1 cellular context compared by ENCODE assay signal in the genomic region with DNA sequence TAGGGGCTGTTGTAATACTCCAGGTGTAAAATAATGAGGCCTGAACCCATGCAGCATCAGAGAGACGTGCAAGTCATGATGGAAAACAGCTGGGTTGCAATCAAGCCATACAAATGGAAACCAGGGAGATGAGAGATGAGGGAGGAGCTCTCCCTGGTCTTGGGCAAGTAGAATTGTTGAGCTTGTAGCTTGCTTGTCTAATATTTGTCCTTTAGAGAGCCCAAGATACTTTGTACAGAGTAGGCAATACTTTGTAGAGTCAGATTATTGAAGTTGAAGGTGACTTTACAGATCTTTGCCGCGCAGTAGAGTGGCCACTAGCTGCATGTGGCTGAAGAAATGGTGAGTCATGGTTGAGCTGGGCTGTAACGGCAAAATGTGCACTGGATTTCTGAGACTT.
TF ChIP-seq lines count a peak whose summit lies in the region.

No MANE protein-coding gene starts in this region.

TF ChIP-seq in K562, 482 proteins besides CTCF, POLR2A, EP300 and RAD21 (continued from another document and continues in another):
- TF ChIP-seq, protein P1, sequence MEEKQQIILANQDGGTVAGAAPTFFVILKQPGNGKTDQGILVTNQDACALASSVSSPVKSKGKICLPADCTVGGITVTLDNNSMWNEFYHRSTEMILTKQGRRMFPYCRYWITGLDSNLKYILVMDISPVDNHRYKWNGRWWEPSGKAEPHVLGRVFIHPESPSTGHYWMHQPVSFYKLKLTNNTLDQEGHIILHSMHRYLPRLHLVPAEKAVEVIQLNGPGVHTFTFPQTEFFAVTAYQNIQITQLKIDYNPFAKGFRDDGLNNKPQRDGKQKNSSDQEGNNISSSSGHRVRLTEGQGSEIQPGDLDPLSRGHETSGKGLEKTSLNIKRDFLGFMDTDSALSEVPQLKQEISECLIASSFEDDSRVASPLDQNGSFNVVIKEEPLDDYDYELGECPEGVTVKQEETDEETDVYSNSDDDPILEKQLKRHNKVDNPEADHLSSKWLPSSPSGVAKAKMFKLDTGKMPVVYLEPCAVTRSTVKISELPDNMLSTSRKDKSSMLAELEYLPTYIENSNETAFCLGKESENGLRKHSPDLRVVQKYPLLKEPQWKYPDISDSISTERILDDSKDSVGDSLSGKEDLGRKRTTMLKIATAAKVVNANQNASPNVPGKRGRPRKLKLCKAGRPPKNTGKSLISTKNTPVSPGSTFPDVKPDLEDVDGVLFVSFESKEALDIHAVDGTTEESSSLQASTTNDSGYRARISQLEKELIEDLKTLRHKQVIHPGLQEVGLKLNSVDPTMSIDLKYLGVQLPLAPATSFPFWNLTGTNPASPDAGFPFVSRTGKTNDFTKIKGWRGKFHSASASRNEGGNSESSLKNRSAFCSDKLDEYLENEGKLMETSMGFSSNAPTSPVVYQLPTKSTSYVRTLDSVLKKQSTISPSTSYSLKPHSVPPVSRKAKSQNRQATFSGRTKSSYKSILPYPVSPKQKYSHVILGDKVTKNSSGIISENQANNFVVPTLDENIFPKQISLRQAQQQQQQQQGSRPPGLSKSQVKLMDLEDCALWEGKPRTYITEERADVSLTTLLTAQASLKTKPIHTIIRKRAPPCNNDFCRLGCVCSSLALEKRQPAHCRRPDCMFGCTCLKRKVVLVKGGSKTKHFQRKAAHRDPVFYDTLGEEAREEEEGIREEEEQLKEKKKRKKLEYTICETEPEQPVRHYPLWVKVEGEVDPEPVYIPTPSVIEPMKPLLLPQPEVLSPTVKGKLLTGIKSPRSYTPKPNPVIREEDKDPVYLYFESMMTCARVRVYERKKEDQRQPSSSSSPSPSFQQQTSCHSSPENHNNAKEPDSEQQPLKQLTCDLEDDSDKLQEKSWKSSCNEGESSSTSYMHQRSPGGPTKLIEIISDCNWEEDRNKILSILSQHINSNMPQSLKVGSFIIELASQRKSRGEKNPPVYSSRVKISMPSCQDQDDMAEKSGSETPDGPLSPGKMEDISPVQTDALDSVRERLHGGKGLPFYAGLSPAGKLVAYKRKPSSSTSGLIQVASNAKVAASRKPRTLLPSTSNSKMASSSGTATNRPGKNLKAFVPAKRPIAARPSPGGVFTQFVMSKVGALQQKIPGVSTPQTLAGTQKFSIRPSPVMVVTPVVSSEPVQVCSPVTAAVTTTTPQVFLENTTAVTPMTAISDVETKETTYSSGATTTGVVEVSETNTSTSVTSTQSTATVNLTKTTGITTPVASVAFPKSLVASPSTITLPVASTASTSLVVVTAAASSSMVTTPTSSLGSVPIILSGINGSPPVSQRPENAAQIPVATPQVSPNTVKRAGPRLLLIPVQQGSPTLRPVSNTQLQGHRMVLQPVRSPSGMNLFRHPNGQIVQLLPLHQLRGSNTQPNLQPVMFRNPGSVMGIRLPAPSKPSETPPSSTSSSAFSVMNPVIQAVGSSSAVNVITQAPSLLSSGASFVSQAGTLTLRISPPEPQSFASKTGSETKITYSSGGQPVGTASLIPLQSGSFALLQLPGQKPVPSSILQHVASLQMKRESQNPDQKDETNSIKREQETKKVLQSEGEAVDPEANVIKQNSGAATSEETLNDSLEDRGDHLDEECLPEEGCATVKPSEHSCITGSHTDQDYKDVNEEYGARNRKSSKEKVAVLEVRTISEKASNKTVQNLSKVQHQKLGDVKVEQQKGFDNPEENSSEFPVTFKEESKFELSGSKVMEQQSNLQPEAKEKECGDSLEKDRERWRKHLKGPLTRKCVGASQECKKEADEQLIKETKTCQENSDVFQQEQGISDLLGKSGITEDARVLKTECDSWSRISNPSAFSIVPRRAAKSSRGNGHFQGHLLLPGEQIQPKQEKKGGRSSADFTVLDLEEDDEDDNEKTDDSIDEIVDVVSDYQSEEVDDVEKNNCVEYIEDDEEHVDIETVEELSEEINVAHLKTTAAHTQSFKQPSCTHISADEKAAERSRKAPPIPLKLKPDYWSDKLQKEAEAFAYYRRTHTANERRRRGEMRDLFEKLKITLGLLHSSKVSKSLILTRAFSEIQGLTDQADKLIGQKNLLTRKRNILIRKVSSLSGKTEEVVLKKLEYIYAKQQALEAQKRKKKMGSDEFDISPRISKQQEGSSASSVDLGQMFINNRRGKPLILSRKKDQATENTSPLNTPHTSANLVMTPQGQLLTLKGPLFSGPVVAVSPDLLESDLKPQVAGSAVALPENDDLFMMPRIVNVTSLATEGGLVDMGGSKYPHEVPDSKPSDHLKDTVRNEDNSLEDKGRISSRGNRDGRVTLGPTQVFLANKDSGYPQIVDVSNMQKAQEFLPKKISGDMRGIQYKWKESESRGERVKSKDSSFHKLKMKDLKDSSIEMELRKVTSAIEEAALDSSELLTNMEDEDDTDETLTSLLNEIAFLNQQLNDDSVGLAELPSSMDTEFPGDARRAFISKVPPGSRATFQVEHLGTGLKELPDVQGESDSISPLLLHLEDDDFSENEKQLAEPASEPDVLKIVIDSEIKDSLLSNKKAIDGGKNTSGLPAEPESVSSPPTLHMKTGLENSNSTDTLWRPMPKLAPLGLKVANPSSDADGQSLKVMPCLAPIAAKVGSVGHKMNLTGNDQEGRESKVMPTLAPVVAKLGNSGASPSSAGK (IDR thresholded peaks at IDR 0.05), result peak; percentile 93
- TF ChIP-seq NBN (IDR thresholded peaks at IDR 0.05; ENCODE audit: low read depth) (0 out of 2 replicates have a peak, but pooled peaks have one; percentile 23), MIER1 (IDR thresholded peaks at IDR 0.05; ENCODE audit: low read depth) (no peak), TAF1 (IDR thresholded peaks at IDR 0.05; ENCODE audit: control insufficient read depth, extremely low read depth, insufficient read depth, low read length, severe bottlenecking) (no peak), ILK (tag; IDR thresholded peaks at IDR 0.05; ENCODE audit: borderline replicate concordance, low read depth) (no peak), PRMT5 (CRISPR knock-in tag; IDR thresholded peaks at IDR 0.05) (no peak), SMAD2 (IDR thresholded peaks at IDR 0.05; ENCODE audit: low read depth, low read length) (no peak), ARID2 (IDR thresholded peaks at IDR 0.05) (no peak), ZFX (CRISPR knock-in tag; IDR thresholded peaks at IDR 0.05) (no peak), NFIX (CRISPR knock-in tag; IDR thresholded peaks at IDR 0.05; ENCODE audit: low read depth) (no peak), SNIP1 (IDR thresholded peaks at IDR 0.05; ENCODE audit: low read depth) (no peak), KDM1A (IDR thresholded peaks at IDR 0.05) (no peak), RBM25 (IDR thresholded peaks at IDR 0.05; ENCODE audit: low read depth, low read length, severe bottlenecking) (no peak), DDX20 (tag; IDR thresholded peaks at IDR 0.05; ENCODE audit: low read depth) (no peak), XRCC5 (IDR thresholded peaks at IDR 0.05; ENCODE audit: low read depth, low read length) (no peak), DMBX1 (CRISPR knock-in tag; IDR thresholded peaks at IDR 0.05; ENCODE audit: borderline replicate concordance) (peak; percentile 67), ZNF764 (CRISPR knock-in tag; IDR thresholded peaks at IDR 0.05; ENCODE audit: low read depth) (no peak), GTF2A2 (tag; IDR thresholded peaks at IDR 0.05) (no peak), ADNP (tag; IDR thresholded peaks at IDR 0.05) (no peak), NCOA1 (IDR thresholded peaks at IDR 0.05; ENCODE audit: low read depth) (no peak), KHSRP (IDR thresholded peaks at IDR 0.05) (no peak), SP2 (IDR thresholded peaks at IDR 0.05; ENCODE audit: extremely low read depth, low read depth, low read length, poor library complexity, severe bottlenecking) (no peak), ARID1B (IDR thresholded peaks at IDR 0.05) (peak; percentile 40), ZNF253 (CRISPR knock-in tag; conservative IDR thresholded peaks at IDR 0.05) (no peak), HDGF (IDR thresholded peaks at IDR 0.05) (no peak; the same call in 1 of the 2 replicates), ZFP36 (IDR thresholded peaks at IDR 0.05; ENCODE audit: low read depth, low read length, partially characterized antibody) (no peak), KLF13 (tag; IDR thresholded peaks at IDR 0.05; ENCODE audit: borderline replicate concordance, low read depth) (no peak), NRF1 (conservative IDR thresholded peaks at IDR 0.05 in 1 of 2, IDR thresholded peaks at IDR 0.05 in 1 of 2) (no peak), FOXP1 (CRISPR knock-in tag; IDR thresholded peaks at IDR 0.05) (no peak), SNRNP70 (optimal IDR thresholded peaks at IDR 0.05; ENCODE audit: low read depth, low read length) (no peak), CREB1 (IDR thresholded peaks at IDR 0.05) (no peak), CREB1 (CRISPR knock-in tag; IDR thresholded peaks at IDR 0.05) (no peak), PTRF (tag; IDR thresholded peaks at IDR 0.05) (no peak), MCM2 (IDR thresholded peaks at IDR 0.05; ENCODE audit: low read depth) (no peak), CC2D1A (IDR thresholded peaks at IDR 0.05) (no peak), PCBP2 (IDR thresholded peaks at IDR 0.05; ENCODE audit: low read depth, low read length, poor library complexity, severe bottlenecking) (no peak), ZNF785 (CRISPR knock-in tag; IDR thresholded peaks at IDR 0.05) (no peak), FOXJ2 (tag; IDR thresholded peaks at IDR 0.05) (no peak)
- TF ChIP-seq, protein P2, sequence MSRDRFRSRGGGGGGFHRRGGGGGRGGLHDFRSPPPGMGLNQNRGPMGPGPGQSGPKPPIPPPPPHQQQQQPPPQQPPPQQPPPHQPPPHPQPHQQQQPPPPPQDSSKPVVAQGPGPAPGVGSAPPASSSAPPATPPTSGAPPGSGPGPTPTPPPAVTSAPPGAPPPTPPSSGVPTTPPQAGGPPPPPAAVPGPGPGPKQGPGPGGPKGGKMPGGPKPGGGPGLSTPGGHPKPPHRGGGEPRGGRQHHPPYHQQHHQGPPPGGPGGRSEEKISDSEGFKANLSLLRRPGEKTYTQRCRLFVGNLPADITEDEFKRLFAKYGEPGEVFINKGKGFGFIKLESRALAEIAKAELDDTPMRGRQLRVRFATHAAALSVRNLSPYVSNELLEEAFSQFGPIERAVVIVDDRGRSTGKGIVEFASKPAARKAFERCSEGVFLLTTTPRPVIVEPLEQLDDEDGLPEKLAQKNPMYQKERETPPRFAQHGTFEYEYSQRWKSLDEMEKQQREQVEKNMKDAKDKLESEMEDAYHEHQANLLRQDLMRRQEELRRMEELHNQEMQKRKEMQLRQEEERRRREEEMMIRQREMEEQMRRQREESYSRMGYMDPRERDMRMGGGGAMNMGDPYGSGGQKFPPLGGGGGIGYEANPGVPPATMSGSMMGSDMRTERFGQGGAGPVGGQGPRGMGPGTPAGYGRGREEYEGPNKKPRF (IDR thresholded peaks at IDR 0.05; ENCODE audit: low read depth, low read length), result no peak
- TF ChIP-seq, protein P3, sequence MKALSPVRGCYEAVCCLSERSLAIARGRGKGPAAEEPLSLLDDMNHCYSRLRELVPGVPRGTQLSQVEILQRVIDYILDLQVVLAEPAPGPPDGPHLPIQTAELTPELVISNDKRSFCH (CRISPR knock-in tag; IDR thresholded peaks at IDR 0.05), result no peak
- TF ChIP-seq, protein P3 (tag; IDR thresholded peaks at IDR 0.05), result peak; percentile 75; the same call in 1 of the 2 replicates
- TF ChIP-seq, protein P4, sequence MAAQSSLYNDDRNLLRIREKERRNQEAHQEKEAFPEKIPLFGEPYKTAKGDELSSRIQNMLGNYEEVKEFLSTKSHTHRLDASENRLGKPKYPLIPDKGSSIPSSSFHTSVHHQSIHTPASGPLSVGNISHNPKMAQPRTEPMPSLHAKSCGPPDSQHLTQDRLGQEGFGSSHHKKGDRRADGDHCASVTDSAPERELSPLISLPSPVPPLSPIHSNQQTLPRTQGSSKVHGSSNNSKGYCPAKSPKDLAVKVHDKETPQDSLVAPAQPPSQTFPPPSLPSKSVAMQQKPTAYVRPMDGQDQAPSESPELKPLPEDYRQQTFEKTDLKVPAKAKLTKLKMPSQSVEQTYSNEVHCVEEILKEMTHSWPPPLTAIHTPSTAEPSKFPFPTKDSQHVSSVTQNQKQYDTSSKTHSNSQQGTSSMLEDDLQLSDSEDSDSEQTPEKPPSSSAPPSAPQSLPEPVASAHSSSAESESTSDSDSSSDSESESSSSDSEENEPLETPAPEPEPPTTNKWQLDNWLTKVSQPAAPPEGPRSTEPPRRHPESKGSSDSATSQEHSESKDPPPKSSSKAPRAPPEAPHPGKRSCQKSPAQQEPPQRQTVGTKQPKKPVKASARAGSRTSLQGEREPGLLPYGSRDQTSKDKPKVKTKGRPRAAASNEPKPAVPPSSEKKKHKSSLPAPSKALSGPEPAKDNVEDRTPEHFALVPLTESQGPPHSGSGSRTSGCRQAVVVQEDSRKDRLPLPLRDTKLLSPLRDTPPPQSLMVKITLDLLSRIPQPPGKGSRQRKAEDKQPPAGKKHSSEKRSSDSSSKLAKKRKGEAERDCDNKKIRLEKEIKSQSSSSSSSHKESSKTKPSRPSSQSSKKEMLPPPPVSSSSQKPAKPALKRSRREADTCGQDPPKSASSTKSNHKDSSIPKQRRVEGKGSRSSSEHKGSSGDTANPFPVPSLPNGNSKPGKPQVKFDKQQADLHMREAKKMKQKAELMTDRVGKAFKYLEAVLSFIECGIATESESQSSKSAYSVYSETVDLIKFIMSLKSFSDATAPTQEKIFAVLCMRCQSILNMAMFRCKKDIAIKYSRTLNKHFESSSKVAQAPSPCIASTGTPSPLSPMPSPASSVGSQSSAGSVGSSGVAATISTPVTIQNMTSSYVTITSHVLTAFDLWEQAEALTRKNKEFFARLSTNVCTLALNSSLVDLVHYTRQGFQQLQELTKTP (IDR thresholded peaks at IDR 0.05; ENCODE audit: low read depth in 1 of 2, partially characterized antibody in 2 of 2), result no peak
- TF ChIP-seq, protein P5, sequence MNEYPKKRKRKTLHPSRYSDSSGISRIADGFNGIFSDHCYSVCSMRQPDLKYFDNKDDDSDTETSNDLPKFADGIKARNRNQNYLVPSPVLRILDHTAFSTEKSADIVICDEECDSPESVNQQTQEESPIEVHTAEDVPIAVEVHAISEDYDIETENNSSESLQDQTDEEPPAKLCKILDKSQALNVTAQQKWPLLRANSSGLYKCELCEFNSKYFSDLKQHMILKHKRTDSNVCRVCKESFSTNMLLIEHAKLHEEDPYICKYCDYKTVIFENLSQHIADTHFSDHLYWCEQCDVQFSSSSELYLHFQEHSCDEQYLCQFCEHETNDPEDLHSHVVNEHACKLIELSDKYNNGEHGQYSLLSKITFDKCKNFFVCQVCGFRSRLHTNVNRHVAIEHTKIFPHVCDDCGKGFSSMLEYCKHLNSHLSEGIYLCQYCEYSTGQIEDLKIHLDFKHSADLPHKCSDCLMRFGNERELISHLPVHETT (CRISPR knock-in tag; conservative IDR thresholded peaks at IDR 0.05 in 1 of 2, IDR thresholded peaks at IDR 0.05 in 1 of 2), result no peak
- TF ChIP-seq, protein P6, sequence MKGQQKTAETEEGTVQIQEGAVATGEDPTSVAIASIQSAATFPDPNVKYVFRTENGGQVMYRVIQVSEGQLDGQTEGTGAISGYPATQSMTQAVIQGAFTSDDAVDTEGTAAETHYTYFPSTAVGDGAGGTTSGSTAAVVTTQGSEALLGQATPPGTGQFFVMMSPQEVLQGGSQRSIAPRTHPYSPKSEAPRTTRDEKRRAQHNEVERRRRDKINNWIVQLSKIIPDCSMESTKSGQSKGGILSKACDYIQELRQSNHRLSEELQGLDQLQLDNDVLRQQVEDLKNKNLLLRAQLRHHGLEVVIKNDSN (CRISPR knock-in tag; IDR thresholded peaks at IDR 0.05), result no peak
